2 cellular contexts compared by ENCODE assay signal in the genomic region with DNA sequence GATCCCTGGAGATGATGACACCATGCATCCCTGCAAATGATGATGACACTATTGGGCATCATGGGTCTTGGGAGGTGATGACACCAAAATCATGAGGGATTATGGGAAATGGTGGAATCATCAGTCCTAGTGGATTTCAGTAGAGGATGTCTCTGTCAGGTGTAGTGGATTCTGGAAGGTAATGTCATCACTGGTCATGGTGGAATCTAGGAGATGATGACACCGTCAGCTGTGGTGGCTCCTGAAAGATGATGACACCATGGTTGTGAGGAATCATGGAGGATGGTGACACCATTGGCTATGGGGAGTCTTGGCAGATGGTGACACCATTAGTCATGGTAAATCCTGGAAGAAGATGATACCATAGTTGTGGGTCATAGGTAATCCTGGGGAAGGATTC.
TF ChIP-seq lines count a peak whose summit lies in the region.

No MANE protein-coding gene starts in this region.

TF ChIP-seq in HEK293, 187 proteins besides CTCF, POLR2A, EP300 and RAD21:
- TF ChIP-seq PATZ1 (tag by site-specific recombination; IDR thresholded peaks at IDR 0.05) (no peak), ATF2 (tag by site-specific recombination; IDR thresholded peaks at IDR 0.05; ENCODE audit: low read depth) (peak; percentile 40; the same call in 1 of the 2 replicates)
TF ChIP-seq in HEK293: peak in this region for 1.

TF ChIP-seq in K562, 482 proteins besides CTCF, POLR2A, EP300 and RAD21:
- TF ChIP-seq ADNP (tag; IDR thresholded peaks at IDR 0.05) (no peak), POU5F1 (IDR thresholded peaks at IDR 0.05; ENCODE audit: borderline replicate concordance, low read depth, low read length, partially characterized antibody) (no peak), CSDE1 (IDR thresholded peaks at IDR 0.05) (no peak), CEBPG (CRISPR knock-in tag; IDR thresholded peaks at IDR 0.05) (no peak), CEBPG (tag; conservative IDR thresholded peaks at IDR 0.05 in 1 of 2, IDR thresholded peaks at IDR 0.05 in 1 of 2) (peak in 1 of 2 experiments; percentile 39; a peak in 1 of 4 replicates), MEIS2 (IDR thresholded peaks at IDR 0.05; ENCODE audit: partially characterized antibody) (no peak), SNIP1 (IDR thresholded peaks at IDR 0.05; ENCODE audit: low read depth) (no peak), ZNF143 (CRISPR knock-in tag; IDR thresholded peaks at IDR 0.05) (peak; percentile 41; the same call in 1 of the 2 replicates), ZNF318 (IDR thresholded peaks at IDR 0.05; ENCODE audit: borderline replicate concordance in 1 of 2, low read depth in 1 of 2) (peak in 1 of 2 experiments; percentile 42; a peak in 1 of 4 replicates), HNRNPLL (IDR thresholded peaks at IDR 0.05; ENCODE audit: low read depth, low read length, poor library complexity, severe bottlenecking) (no peak), ZNF655 (CRISPR knock-in tag; IDR thresholded peaks at IDR 0.05) (no peak), CEBPB (tag; IDR thresholded peaks at IDR 0.05) (0 out of 2 replicates have a peak, but pooled peaks have one; percentile 11)
- TF ChIP-seq, protein P1, sequence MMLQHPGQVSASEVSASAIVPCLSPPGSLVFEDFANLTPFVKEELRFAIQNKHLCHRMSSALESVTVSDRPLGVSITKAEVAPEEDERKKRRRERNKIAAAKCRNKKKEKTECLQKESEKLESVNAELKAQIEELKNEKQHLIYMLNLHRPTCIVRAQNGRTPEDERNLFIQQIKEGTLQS (IDR thresholded peaks at IDR 0.05): peak; percentile 82
- TF ChIP-seq, protein P1 (CRISPR knock-in tag; conservative IDR thresholded peaks at IDR 0.05): no peak
